Comparison of ENCODE assay signal across 1 cellular context in the genomic region with DNA sequence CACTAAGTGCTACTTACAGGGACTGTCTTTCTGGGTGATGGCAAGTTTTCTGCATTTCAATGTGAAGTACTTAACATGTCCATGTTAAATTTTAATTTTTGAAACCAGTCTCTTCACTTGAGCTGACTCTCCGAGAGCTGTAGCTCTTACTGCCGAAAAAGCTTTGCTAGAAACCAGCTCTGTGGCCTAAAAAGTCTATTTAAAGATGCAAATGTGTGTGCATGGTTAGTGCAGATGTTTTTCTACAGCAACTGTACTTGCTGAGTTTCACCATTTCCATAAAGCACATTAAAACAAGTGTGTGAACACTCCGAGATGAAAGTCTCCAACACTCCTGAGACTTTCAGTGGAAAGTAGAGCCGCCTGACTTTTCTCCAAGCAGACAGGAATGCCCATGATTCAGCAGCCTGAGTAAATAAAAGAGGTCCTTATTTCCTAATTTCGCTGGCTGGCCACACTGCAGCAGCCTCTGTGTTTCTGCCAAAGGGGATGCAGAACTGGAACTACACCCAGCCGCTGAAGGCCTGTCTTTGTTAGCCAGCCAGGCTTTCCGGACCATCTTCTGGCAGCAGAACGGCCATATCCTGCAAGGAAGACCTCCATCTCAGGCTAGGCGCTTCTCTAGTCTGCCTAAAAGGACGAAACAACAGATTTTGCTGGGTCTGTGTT.
TF ChIP-seq lines count a peak whose summit lies in the region.

No MANE protein-coding gene starts in this region.

TF ChIP-seq in GM23338, 12 proteins besides CTCF, POLR2A, EP300 and RAD21 (continued from another document):
- TF ChIP-seq, protein P1, sequence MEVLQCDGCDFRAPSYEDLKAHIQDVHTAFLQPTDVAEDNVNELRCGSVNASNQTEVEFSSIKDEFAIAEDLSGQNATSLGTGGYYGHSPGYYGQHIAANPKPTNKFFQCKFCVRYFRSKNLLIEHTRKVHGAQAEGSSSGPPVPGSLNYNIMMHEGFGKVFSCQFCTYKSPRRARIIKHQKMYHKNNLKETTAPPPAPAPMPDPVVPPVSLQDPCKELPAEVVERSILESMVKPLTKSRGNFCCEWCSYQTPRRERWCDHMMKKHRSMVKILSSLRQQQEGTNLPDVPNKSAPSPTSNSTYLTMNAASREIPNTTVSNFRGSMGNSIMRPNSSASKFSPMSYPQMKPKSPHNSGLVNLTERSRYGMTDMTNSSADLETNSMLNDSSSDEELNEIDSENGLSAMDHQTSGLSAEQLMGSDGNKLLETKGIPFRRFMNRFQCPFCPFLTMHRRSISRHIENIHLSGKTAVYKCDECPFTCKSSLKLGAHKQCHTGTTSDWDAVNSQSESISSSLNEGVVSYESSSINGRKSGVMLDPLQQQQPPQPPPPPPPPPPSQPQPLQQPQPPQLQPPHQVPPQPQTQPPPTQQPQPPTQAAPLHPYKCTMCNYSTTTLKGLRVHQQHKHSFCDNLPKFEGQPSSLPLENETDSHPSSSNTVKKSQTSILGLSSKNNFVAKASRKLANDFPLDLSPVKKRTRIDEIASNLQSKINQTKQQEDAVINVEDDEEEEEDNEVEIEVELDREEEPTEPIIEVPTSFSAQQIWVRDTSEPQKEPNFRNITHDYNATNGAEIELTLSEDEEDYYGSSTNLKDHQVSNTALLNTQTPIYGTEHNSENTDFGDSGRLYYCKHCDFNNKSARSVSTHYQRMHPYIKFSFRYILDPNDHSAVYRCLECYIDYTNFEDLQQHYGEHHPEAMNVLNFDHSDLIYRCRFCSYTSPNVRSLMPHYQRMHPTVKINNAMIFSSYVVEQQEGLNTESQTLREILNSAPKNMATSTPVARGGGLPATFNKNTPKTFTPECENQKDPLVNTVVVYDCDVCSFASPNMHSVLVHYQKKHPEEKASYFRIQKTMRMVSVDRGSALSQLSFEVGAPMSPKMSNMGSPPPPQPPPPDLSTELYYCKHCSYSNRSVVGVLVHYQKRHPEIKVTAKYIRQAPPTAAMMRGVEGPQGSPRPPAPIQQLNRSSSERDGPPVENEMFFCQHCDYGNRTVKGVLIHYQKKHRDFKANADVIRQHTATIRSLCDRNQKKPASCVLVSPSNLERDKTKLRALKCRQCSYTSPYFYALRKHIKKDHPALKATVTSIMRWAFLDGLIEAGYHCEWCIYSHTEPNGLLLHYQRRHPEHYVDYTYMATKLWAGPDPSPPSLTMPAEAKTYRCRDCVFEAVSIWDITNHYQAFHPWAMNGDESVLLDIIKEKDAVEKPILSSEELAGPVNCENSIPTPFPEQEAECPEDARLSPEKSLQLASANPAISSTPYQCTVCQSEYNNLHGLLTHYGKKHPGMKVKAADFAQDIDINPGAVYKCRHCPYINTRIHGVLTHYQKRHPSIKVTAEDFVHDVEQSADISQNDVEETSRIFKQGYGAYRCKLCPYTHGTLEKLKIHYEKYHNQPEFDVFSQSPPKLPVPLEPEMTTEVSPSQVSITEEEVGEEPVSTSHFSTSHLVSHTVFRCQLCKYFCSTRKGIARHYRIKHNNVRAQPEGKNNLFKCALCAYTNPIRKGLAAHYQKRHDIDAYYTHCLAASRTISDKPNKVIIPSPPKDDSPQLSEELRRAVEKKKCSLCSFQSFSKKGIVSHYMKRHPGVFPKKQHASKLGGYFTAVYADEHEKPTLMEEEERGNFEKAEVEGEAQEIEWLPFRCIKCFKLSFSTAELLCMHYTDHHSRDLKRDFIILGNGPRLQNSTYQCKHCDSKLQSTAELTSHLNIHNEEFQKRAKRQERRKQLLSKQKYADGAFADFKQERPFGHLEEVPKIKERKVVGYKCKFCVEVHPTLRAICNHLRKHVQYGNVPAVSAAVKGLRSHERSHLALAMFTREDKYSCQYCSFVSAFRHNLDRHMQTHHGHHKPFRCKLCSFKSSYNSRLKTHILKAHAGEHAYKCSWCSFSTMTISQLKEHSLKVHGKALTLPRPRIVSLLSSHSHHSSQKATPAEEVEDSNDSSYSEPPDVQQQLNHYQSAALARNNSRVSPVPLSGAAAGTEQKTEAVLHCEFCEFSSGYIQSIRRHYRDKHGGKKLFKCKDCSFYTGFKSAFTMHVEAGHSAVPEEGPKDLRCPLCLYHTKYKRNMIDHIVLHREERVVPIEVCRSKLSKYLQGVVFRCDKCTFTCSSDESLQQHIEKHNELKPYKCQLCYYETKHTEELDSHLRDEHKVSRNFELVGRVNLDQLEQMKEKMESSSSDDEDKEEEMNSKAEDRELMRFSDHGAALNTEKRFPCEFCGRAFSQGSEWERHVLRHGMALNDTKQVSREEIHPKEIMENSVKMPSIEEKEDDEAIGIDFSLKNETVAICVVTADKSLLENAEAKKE (CRISPR knock-in tag; IDR thresholded peaks at IDR 0.05) = no peak
- TF ChIP-seq, protein P2, sequence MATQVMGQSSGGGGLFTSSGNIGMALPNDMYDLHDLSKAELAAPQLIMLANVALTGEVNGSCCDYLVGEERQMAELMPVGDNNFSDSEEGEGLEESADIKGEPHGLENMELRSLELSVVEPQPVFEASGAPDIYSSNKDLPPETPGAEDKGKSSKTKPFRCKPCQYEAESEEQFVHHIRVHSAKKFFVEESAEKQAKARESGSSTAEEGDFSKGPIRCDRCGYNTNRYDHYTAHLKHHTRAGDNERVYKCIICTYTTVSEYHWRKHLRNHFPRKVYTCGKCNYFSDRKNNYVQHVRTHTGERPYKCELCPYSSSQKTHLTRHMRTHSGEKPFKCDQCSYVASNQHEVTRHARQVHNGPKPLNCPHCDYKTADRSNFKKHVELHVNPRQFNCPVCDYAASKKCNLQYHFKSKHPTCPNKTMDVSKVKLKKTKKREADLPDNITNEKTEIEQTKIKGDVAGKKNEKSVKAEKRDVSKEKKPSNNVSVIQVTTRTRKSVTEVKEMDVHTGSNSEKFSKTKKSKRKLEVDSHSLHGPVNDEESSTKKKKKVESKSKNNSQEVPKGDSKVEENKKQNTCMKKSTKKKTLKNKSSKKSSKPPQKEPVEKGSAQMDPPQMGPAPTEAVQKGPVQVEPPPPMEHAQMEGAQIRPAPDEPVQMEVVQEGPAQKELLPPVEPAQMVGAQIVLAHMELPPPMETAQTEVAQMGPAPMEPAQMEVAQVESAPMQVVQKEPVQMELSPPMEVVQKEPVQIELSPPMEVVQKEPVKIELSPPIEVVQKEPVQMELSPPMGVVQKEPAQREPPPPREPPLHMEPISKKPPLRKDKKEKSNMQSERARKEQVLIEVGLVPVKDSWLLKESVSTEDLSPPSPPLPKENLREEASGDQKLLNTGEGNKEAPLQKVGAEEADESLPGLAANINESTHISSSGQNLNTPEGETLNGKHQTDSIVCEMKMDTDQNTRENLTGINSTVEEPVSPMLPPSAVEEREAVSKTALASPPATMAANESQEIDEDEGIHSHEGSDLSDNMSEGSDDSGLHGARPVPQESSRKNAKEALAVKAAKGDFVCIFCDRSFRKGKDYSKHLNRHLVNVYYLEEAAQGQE (IDR thresholded peaks at IDR 0.05; ENCODE audit: unreplicated experiment) = no peak
- TF ChIP-seq ZNF114 (CRISPR knock-in tag; IDR thresholded peaks at IDR 0.05) (no peak), POLR2AphosphoS5 (IDR thresholded peaks at IDR 0.05; ENCODE audit: low read depth) (no peak), STAT1 (IDR thresholded peaks at IDR 0.05; ENCODE audit: unreplicated experiment) (no peak), NANOG (IDR thresholded peaks at IDR 0.05; ENCODE audit: borderline replicate concordance) (no peak), EZH2 (IDR thresholded peaks at IDR 0.05; ENCODE audit: low read depth, unreplicated experiment) (no peak), JUNB (IDR thresholded peaks at IDR 0.05; ENCODE audit: unreplicated experiment) (no peak), CREB1 (CRISPR knock-in tag; IDR thresholded peaks at IDR 0.05; ENCODE audit: low read depth) (no peak)
